9 cellular contexts compared by ENCODE assay signal in the genomic region with DNA sequence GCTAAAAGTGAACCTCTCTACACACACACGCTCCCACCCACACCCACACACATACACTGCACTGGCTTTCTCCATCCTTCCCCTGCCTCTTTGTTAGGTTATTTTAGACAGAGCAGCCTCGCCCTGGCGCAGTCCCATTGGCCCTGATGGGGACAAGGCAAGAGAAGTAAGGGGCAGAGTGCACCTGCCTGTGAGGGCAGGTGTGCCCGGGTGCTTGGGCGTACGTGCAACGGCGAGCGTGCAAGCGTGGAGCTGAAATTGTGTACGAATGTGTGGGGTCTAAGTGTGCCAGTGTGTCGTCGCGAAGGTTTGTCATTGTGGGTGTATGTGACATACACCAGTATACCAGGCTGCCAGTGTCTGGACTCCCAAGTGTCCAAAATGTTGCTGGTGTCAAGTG. TPM values are rescaled to one million over a fixed set of nuclear protein-coding genes. Genes with fewer than 3 reads are reported as not detected.
A peak's percentile ranks its signal among the peaks of the same experiment; 100 is the strongest.
DNase-seq lines count a peak whose midpoint lies in the region; ATAC-seq and TF ChIP-seq lines count a peak whose summit lies in the region.
"Had no signal": no experiment of that assay in that cellular context is flagged by ENCODE, and none has a peak within 500 bp of the region (broad histone marks: within the 10 kb centered on the region; RNA-seq: fewer than 3 reads in every experiment).

No MANE protein-coding gene starts in this region.

- H3K4me3 ChIP-seq in AG10803 (ENCODE audit: low read length) (peak overlapping the region; percentile 73), LNCaP clone FGC (ENCODE audit: low read depth, low read length) (peak overlapping the region; percentile 48), endocrine pancreas (ENCODE audit: control insufficient read depth, insufficient read depth, low read length) (peak overlapping the region; percentile 73), muscle layer of duodenum (ENCODE audit: low read depth in 1 of 2, low read length in 2 of 2) (peak overlapping the region; percentile 72 to 80)

- H3K27me3 ChIP-seq in endocrine pancreas (ENCODE audit: control insufficient read depth, insufficient read depth, low read length) (no peaks in the 10 kb centered on the region), muscle layer of duodenum (ENCODE audit: low read depth, low read length) (peaks cover 13% of the 10 kb centered on the region)

- no peaks in the 10 kb centered on the region for H3K36me3 ChIP-seq in endocrine pancreas (ENCODE audit: control insufficient read depth, insufficient read depth, low read length)
- H3K36me3 ChIP-seq in muscle layer of duodenum (ENCODE audit: control insufficient read depth in 1 of 2, insufficient read depth in 2 of 2, low read length in 2 of 2), result no peaks in the 10 kb centered on the region

- TF ChIP-seq CTCF in AG10803 (conservative IDR thresholded peaks at IDR 0.05; ENCODE audit: low read length) (no peak), LNCaP clone FGC (IDR thresholded peaks at IDR 0.05; ENCODE audit: control insufficient read depth, extremely low read depth, insufficient read depth) (no peak)

- H3K9me3 ChIP-seq in endocrine pancreas (ENCODE audit: control insufficient read depth, low read length) (no peaks in the 10 kb centered on the region), muscle layer of duodenum (ENCODE audit: control insufficient read depth in 1 of 2, low read length in 2 of 2) (no peaks in the 10 kb centered on the region)

- peak overlapping the region; percentile 54 for H3K9ac ChIP-seq in endocrine pancreas (ENCODE audit: control insufficient read depth, insufficient read depth, low read length)

- DNase-seq in AG10803 (ENCODE audit: low read depth) (no peak), LNCaP clone FGC (ENCODE audit: low read depth) (no peak), sciatic nerve (ENCODE audit: low spot score) (no peak), SKM-1 (lab: John Stamatoyannopoulos, UW; ENCODE audit: unreplicated experiment) (no peak)

- peak overlapping the region; percentile 58 for H3K27ac ChIP-seq in muscle layer of duodenum (ENCODE audit: low read length)

- no peak for ATAC-seq in sciatic nerve
- no peak for ATAC-seq in GM21381 (IDR thresholded peaks at IDR 0.05; ENCODE audit: unreplicated experiment)
- no peak for ATAC-seq in HG02571 (IDR thresholded peaks at IDR 0.05; ENCODE audit: unreplicated experiment)
- ATAC-seq: activated CD4-positive, CD25-positive, alpha-beta regulatory T cell treated with anti-CD3 and anti-CD28 coated beads, Interleukin-2, amount 50 U/mL, for 24 hours had no signal

- H3K4me1 ChIP-seq in endocrine pancreas (ENCODE audit: control insufficient read depth, insufficient read depth, low read length), result peaks cover 10% of the 10 kb centered on the region
- peaks cover 0 to 42% of the 10 kb centered on the region in 2 donors for H3K4me1 ChIP-seq in muscle layer of duodenum (ENCODE audit: control insufficient read depth in 1 of 2, insufficient read depth in 2 of 2, low read length in 2 of 2)

- intact Hi-C loops in sciatic nerve (cut with DNase I), result no loop called here

RNA-seq across cellular contexts. Expression of gene LRATD1, which starts 0.5 kb away (rescaled TPM):
- total RNA-seq in sciatic nerve, result 3.0 TPM
